ENCODE assay signal across 26 cellular contexts in the genomic region with DNA sequence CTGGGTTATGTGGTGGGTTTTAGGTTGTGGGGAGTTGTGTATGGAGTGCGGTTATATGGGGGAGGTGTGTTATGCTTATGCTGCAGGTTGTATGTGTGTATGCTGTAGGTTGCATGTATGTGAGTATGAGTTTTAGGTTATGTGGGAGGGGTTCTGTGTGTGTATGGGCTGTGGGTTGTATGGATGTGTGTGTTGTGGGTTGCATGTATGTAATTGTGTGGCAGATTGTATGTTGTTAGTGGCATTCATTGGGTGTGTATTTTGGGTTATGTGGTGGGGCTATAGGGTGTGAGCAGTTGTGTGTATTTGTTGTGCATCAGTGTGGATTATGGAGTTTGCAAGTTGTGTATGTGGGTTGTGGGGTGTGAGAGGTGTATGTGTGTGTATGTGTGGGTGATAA.
A peak's percentile ranks its signal among the peaks of the same experiment; 100 is the strongest.
DNase-seq lines count a peak whose midpoint lies in the region; ATAC-seq, FAIRE-seq and TF ChIP-seq lines count a peak whose summit lies in the region.
"Had no signal": no experiment of that assay in that cellular context is flagged by ENCODE, and none has a peak within 500 bp of the region (broad histone marks: within the 10 kb centered on the region; RNA-seq: fewer than 3 reads in every experiment).

No MANE protein-coding gene starts in this region.

- H3K4me2 ChIP-seq in H1 (ENCODE audit: insufficient read depth in 1 of 2, low read depth in 2 of 2, low read length in 2 of 2): no peak overlapping the region
- H3K4me2 ChIP-seq: A549 had no signal

- H2BK15ac ChIP-seq in H1 (ENCODE audit: low read length): 0 out of 2 replicates have a peak overlapping the region, but pooled peaks have one; percentile 61

- H3K9me3 Mint-ChIP-seq in activated naive CD8-positive, alpha-beta T cell treated with anti-CD3 and anti-CD28 coated beads, Interleukin-2, amount 10 ng/mL, durations not matched to agents 7 days and 5 days: no peaks in the 10 kb centered on the region
- no peaks in the 10 kb centered on the region for H3K9me3 Mint-ChIP-seq in activated naive CD8-positive, alpha-beta T cell treated with anti-CD3 and anti-CD28 coated beads for 36 hours

- H3K4me3 ChIP-seq in H1 (ENCODE audit: extremely low read depth in 1 of 4, insufficient read depth in 2 of 4, low read depth in 3 of 4, low read length in 4 of 4): no peak overlapping the region
- H3K4me3 ChIP-seq: A549, BLaER1, GM12878 had no signal

- no peak for ATAC-seq in activated naive CD8-positive, alpha-beta T cell treated with anti-CD3 and anti-CD28 coated beads, Interleukin-2, amount 10 ng/mL, durations not matched to agents 7 days and 5 days (ENCODE audit: low read depth)
- ATAC-seq in GM21786 (IDR thresholded peaks at IDR 0.05; ENCODE audit: unreplicated experiment): no peak
- ATAC-seq: A549, GM12878 had no signal

- H3K4ac ChIP-seq in H1 (replicated peaks; ENCODE audit: insufficient read length, low read depth, low read length): no peak overlapping the region

- H3K14ac ChIP-seq in H1 (ENCODE audit: insufficient read length): no peak overlapping the region

- no peak for DNase-seq in activated naive CD8-positive, alpha-beta T cell treated with anti-CD3 and anti-CD28 coated beads, Interleukin-2, amount 10 ng/mL, durations not matched to agents 7 days and 5 days
- DNase-seq in activated naive CD8-positive, alpha-beta T cell treated with anti-CD3 and anti-CD28 coated beads for 36 hours: no peak
- DNase-seq in HTR-8/SVneo (ENCODE audit: insufficient read length, low spot score): no peak
- no peak for DNase-seq in H1 (ENCODE audit: low read depth in 1 of 2, low spot score in 2 of 2)
- DNase-seq in stimulated activated naive CD4-positive, alpha-beta T cell (lab: John Stamatoyannopoulos, UW): no peak
- DNase-seq: BE2C; C1 segment of cervical spinal cord; CD4-positive, alpha-beta memory T cell; CD4-positive, CD25-positive, alpha-beta regulatory T cell; CD8-positive, alpha-beta memory T cell; COR-L47; DMS 273 treated with DMSO at 0.1 percent for 48 hours; DMS153; DMS53; DMS79; DND-41; EL; GDM1 had no signal

- no peaks in the 10 kb centered on the region for H4K20me1 ChIP-seq in H1 (replicated peaks in 1 of 2; ENCODE audit: control insufficient read depth in 1 of 2, insufficient read depth in 2 of 2, low read length in 2 of 2)
- H4K20me1 ChIP-seq: BLaER1 had no signal

- TF ChIP-seq RAD21 in H1 (IDR thresholded peaks at IDR 0.05 in 1 of 2, conservative IDR thresholded peaks at IDR 0.05 in 1 of 2; ENCODE audit: low read depth in 2 of 2, low read length in 2 of 2): no peak

- H3K9ac ChIP-seq in H1 (replicated peaks in 1 of 4; ENCODE audit: extremely low read depth in 1 of 4, low read depth in 3 of 4, low read length in 3 of 4): no peak overlapping the region
- H3K9ac ChIP-seq: BLaER1 had no signal

- H3K18ac ChIP-seq in H1 (ENCODE audit: extremely low read depth, low read length): no peak overlapping the region

- H3K23me2 ChIP-seq in H1 (ENCODE audit: low read depth, low read length): peaks cover 8% of the 10 kb centered on the region; the same call in 1 of the 2 replicates

- no peak overlapping the region for H3K4me3 Mint-ChIP-seq in activated naive CD8-positive, alpha-beta T cell treated with anti-CD3 and anti-CD28 coated beads, Interleukin-2, amount 10 ng/mL, durations not matched to agents 7 days and 5 days
- H3K4me3 Mint-ChIP-seq in activated naive CD8-positive, alpha-beta T cell treated with anti-CD3 and anti-CD28 coated beads for 36 hours: no peak overlapping the region
- H3K4me3 Mint-ChIP-seq: CD14-positive monocyte; CD4-positive, alpha-beta memory T cell; CD4-positive, CD25-positive, alpha-beta regulatory T cell; CD8-positive, alpha-beta memory T cell had no signal

- no peaks in the 10 kb centered on the region for H3K4me1 Mint-ChIP-seq in activated naive CD8-positive, alpha-beta T cell treated with anti-CD3 and anti-CD28 coated beads, Interleukin-2, amount 10 ng/mL, durations not matched to agents 7 days and 5 days
- H3K4me1 Mint-ChIP-seq in activated naive CD8-positive, alpha-beta T cell treated with anti-CD3 and anti-CD28 coated beads for 36 hours: no peaks in the 10 kb centered on the region
- H3K4me1 Mint-ChIP-seq: CD14-positive monocyte; CD4-positive, alpha-beta memory T cell; CD4-positive, CD25-positive, alpha-beta regulatory T cell; CD8-positive, alpha-beta memory T cell had no signal

- no peak overlapping the region for H4K8ac ChIP-seq in H1 (ENCODE audit: extremely low read depth, insufficient read depth, low read length)

- H3K27ac Mint-ChIP-seq in activated naive CD8-positive, alpha-beta T cell treated with anti-CD3 and anti-CD28 coated beads, Interleukin-2, amount 10 ng/mL, durations not matched to agents 7 days and 5 days: peak overlapping the region; percentile 41
- no peak overlapping the region for H3K27ac Mint-ChIP-seq in activated naive CD8-positive, alpha-beta T cell treated with anti-CD3 and anti-CD28 coated beads for 36 hours
- H3K27ac Mint-ChIP-seq: CD14-positive monocyte; CD4-positive, alpha-beta memory T cell; CD8-positive, alpha-beta memory T cell had no signal

- peaks cover 0 to 4% (median 0%) of the 10 kb centered on the region in 4 experiments; a peak in 1 of 7 replicates for H3K4me1 ChIP-seq in H1 (replicated peaks in 1 of 4; ENCODE audit: control insufficient read depth in 3 of 4, insufficient read depth in 4 of 4, low read length in 3 of 4)
- H3K4me1 ChIP-seq: A549, BE2C had no signal

- no peaks in the 10 kb centered on the region for H3K79me2 ChIP-seq in H1 (ENCODE audit: control insufficient read depth in 1 of 2, insufficient read depth in 2 of 2, low read length in 2 of 2)

- no peak overlapping the region for H2AK5ac ChIP-seq in H1 (ENCODE audit: low read depth, low read length)

- H2BK120ac ChIP-seq in H1 (replicated peaks; ENCODE audit: low read depth, low read length): no peak overlapping the region

- POLR2A ChIA-PET in activated naive CD8-positive, alpha-beta T cell treated with anti-CD3 and anti-CD28 coated beads, Interleukin-2, amount 10 ng/mL, durations not matched to agents 7 days and 5 days (lab: Charles Lee): no interaction called here
- POLR2A ChIA-PET in H1 (lab: Charles Lee; ENCODE audit: partially characterized antibody): no interaction called here

- no peaks in the 10 kb centered on the region for H3K27me3 ChIP-seq in H1 (replicated peaks in 1 of 4; ENCODE audit: control insufficient read depth in 3 of 4, extremely low read depth in 1 of 4, insufficient read depth in 3 of 4, low read length in 3 of 4)
- H3K27me3 ChIP-seq: BE2C, BLaER1 had no signal

- no peak overlapping the region for H2BK5ac ChIP-seq in H1 (ENCODE audit: low read depth, low read length)

- CTCF ChIA-PET in H1 (lab: Charles Lee; ENCODE audit: partially characterized antibody): no interaction called here

- no peaks in the 10 kb centered on the region for H3K36me3 ChIP-seq in H1 (ENCODE audit: control insufficient read depth in 2 of 4, insufficient read depth in 4 of 4, low read length in 3 of 4)
- H3K36me3 ChIP-seq: BE2C, BLaER1 had no signal

- 89 to 100% methylated on average over 1 of the region's 1 CpG for WGBS in H1 (ENCODE audit: extremely low coverage in 1 of 2, insufficient coverage in 1 of 2, insufficient read length in 1 of 2, insufficient replicate concordance in 2 of 2, low coverage in 1 of 2, low lambda C conversion rate in 2 of 2, missing lambda C conversion rate in 1 of 2), 2 experiments

- no peak overlapping the region for H4K5ac ChIP-seq in H1 (ENCODE audit: insufficient read length, low read depth, low read length)

- no peak for TF ChIP-seq POLR2A in H1 (IDR thresholded peaks at IDR 0.05; ENCODE audit: control extremely low read depth in 1 of 2, low read depth in 2 of 2, low read length in 2 of 2)

- no peak overlapping the region for H2BK20ac ChIP-seq in H1 (ENCODE audit: low read length)

- no peak for TF ChIP-seq EP300 in H1 (IDR thresholded peaks at IDR 0.05; ENCODE audit: borderline replicate concordance in 1 of 2, low read depth in 2 of 2, low read length in 2 of 2)

- no peaks in the 10 kb centered on the region for H3K79me1 ChIP-seq in H1 (ENCODE audit: low read depth, low read length)

- H3K56ac ChIP-seq in H1 (replicated peaks; ENCODE audit: insufficient read length, low read depth, low read length): peak overlapping the region; percentile 87

- no peak overlapping the region for H3K27ac ChIP-seq in H1 (ENCODE audit: low read depth, low read length)
- H3K27ac ChIP-seq: 22Rv1, A549, BLaER1 had no signal

- TF ChIP-seq CTCF in H1 (IDR thresholded peaks at IDR 0.05; ENCODE audit: control extremely low read depth in 1 of 3, insufficient read depth in 1 of 3, low read depth in 1 of 3, low read length in 3 of 3): no peak

- no peak overlapping the region for H3K23ac ChIP-seq in H1 (ENCODE audit: insufficient read length)

- no peak overlapping the region for H2AFZ ChIP-seq in H1 (ENCODE audit: low read length)

- peak overlapping the region; percentile 73 for H4K91ac ChIP-seq in H1 (replicated peaks; ENCODE audit: insufficient read length, low read length)

- peaks cover 12% of the 10 kb centered on the region for H3K27me3 Mint-ChIP-seq in activated naive CD8-positive, alpha-beta T cell treated with anti-CD3 and anti-CD28 coated beads, Interleukin-2, amount 10 ng/mL, durations not matched to agents 7 days and 5 days
- H3K27me3 Mint-ChIP-seq in activated naive CD8-positive, alpha-beta T cell treated with anti-CD3 and anti-CD28 coated beads for 36 hours: peaks cover 35% of the 10 kb centered on the region
- H3K27me3 Mint-ChIP-seq: CD4-positive, CD25-positive, alpha-beta regulatory T cell had no signal

- FAIRE-seq in HTR-8/SVneo (lab: Jason Lieb, UNC): peak; percentile 48
- no peak for FAIRE-seq in H1 (lab: Jason Lieb, UNC)
- FAIRE-seq: A549, GM12878, GM12892, GM18507 had no signal

- peak overlapping the region; percentile 27; the same call in 1 of the 2 replicates for H2BK12ac ChIP-seq in H1 (ENCODE audit: low read depth, low read length)

- no peaks in the 10 kb centered on the region for H3K9me3 ChIP-seq in H1 (ENCODE audit: insufficient read depth in 2 of 2, low read depth in 1 of 2, low read length in 1 of 2)
- H3K9me3 ChIP-seq: A549, BE2C had no signal

- H3K36me3 Mint-ChIP-seq in activated naive CD8-positive, alpha-beta T cell treated with anti-CD3 and anti-CD28 coated beads, Interleukin-2, amount 10 ng/mL, durations not matched to agents 7 days and 5 days: no peaks in the 10 kb centered on the region
- H3K36me3 Mint-ChIP-seq in activated naive CD8-positive, alpha-beta T cell treated with anti-CD3 and anti-CD28 coated beads for 36 hours: no peaks in the 10 kb centered on the region
- H3K36me3 Mint-ChIP-seq: CD14-positive monocyte; CD4-positive, alpha-beta memory T cell; CD4-positive, CD25-positive, alpha-beta regulatory T cell; CD8-positive, alpha-beta memory T cell had no signal

TF ChIP-seq in H1, 55 proteins besides CTCF, POLR2A, EP300 and RAD21 (continues in another document):
- no peak for TF ChIP-seq EGR1 (IDR thresholded peaks at IDR 0.05; ENCODE audit: borderline replicate concordance, low read depth, low read length)
- TF ChIP-seq RFX5 (IDR thresholded peaks at IDR 0.05; ENCODE audit: borderline replicate concordance, low read depth, low read length): no peak
- no peak for TF ChIP-seq MAFK (IDR thresholded peaks at IDR 0.05; ENCODE audit: low read depth, low read length)
- no peak for TF ChIP-seq SRF (IDR thresholded peaks at IDR 0.05; ENCODE audit: low read depth, low read length)
- no peak for TF ChIP-seq POLR2AphosphoS5 (IDR thresholded peaks at IDR 0.05; ENCODE audit: low read depth, low read length)
- no peak for TF ChIP-seq CEBPB (IDR thresholded peaks at IDR 0.05; ENCODE audit: low read depth, low read length)
